ENCODE assay signal across 11 cellular contexts in genomic region chr9:34653131-34653530, GRCh38. TPM values are rescaled to one million over a fixed set of nuclear protein-coding genes. Genes with fewer than 3 reads are reported as not detected.
A peak's percentile ranks its signal among the peaks of the same experiment; 100 is the strongest.
DNase-seq lines count a peak whose midpoint lies in the region; ATAC-seq and TF ChIP-seq lines count a peak whose summit lies in the region.
"Had no signal": no experiment of that assay in that cellular context is flagged by ENCODE, and none has a peak within 500 bp of the region (broad histone marks: within the 10 kb centered on the region; RNA-seq: fewer than 3 reads in every experiment).

No MANE protein-coding gene starts in this region.

- peaks cover 27% of the 10 kb centered on the region for H3K4me1 Mint-ChIP-seq in activated naive CD8-positive, alpha-beta T cell treated with anti-CD3 and anti-CD28 coated beads for 36 hours
- peaks cover 47% of the 10 kb centered on the region for H3K4me1 Mint-ChIP-seq in stimulated activated effector memory CD8-positive, alpha-beta T cell treated with anti-CD3 and anti-CD28 coated beads, Interleukin-12 subunit alpha, Interleukin-12 subunit beta, amount 100 ng/mL, for 72 hours

- no peak for ATAC-seq in stimulated activated effector memory CD8-positive, alpha-beta T cell treated with anti-CD3 and anti-CD28 coated beads, Interleukin-12 subunit alpha, Interleukin-12 subunit beta, amount 100 ng/mL, for 72 hours

- peaks cover 19% of the 10 kb centered on the region for H3K79me2 ChIP-seq in hepatocyte

- TF ChIP-seq CTCF in hepatocyte (IDR thresholded peaks at IDR 0.05; ENCODE audit: poor library complexity), result no peak

- H3K9me2 ChIP-seq in hepatocyte (replicated peaks; ENCODE audit: insufficient read depth), result no peaks in the 10 kb centered on the region

- peaks cover 14% of the 10 kb centered on the region for H3K36me3 Mint-ChIP-seq in activated naive CD8-positive, alpha-beta T cell treated with anti-CD3 and anti-CD28 coated beads for 36 hours
- peaks cover 30% of the 10 kb centered on the region for H3K36me3 Mint-ChIP-seq in stimulated activated effector memory CD8-positive, alpha-beta T cell treated with anti-CD3 and anti-CD28 coated beads, Interleukin-12 subunit alpha, Interleukin-12 subunit beta, amount 100 ng/mL, for 72 hours

- no peaks in the 10 kb centered on the region for H3K27me3 Mint-ChIP-seq in activated naive CD8-positive, alpha-beta T cell treated with anti-CD3 and anti-CD28 coated beads for 36 hours

- H3K4me3 ChIP-seq in hepatocyte, result no peak overlapping the region

- peak; percentile 40 for DNase-seq in ELR (ENCODE audit: low read depth)
- no peak for DNase-seq in activated naive CD8-positive, alpha-beta T cell treated with anti-CD3 and anti-CD28 coated beads for 36 hours
- DNase-seq in hepatocyte (ENCODE audit: low spot score), result no peak
- no peak for DNase-seq in stimulated activated effector memory CD8-positive, alpha-beta T cell treated with anti-CD3 and anti-CD28 coated beads, Interleukin-12 subunit alpha, Interleukin-12 subunit beta, amount 100 ng/mL, for 72 hours (ENCODE audit: low spot score in 2 of 2)
- DNase-seq in NCI-H526 treated with DMSO at 0.1 percent for 48 hours (lab: John Stamatoyannopoulos, UW), result no peak
- no peak for DNase-seq in NK-92 (lab: John Stamatoyannopoulos, UW; ENCODE audit: unreplicated experiment)
- no peak for DNase-seq in activated T-cell treated with anti-CD3 and anti-CD28 coated beads, Interleukin-2, amount 50 U/mL, for 48 hours
- no peak for DNase-seq in DMS79 (lab: John Stamatoyannopoulos, UW)
- DNase-seq: foreskin melanocyte had no signal

- H2AFZ ChIP-seq in hepatocyte, result no peak overlapping the region

- H3K9me3 ChIP-seq in hepatocyte (ENCODE audit: low read depth), result no peaks in the 10 kb centered on the region

- H3K9me3 Mint-ChIP-seq in activated naive CD8-positive, alpha-beta T cell treated with anti-CD3 and anti-CD28 coated beads for 36 hours, result no peaks in the 10 kb centered on the region
- H3K9me3 Mint-ChIP-seq in stimulated activated effector memory CD8-positive, alpha-beta T cell treated with anti-CD3 and anti-CD28 coated beads, Interleukin-12 subunit alpha, Interleukin-12 subunit beta, amount 100 ng/mL, for 72 hours, result no peaks in the 10 kb centered on the region

- H3K4me1 ChIP-seq in hepatocyte (ENCODE audit: insufficient read depth), result peaks cover 39% of the 10 kb centered on the region

- peak overlapping the region; percentile 87 for H3K4me2 ChIP-seq in hepatocyte
- H3K4me2 ChIP-seq: KMS-11 had no signal

- no peak overlapping the region for H3K4me3 Mint-ChIP-seq in activated naive CD8-positive, alpha-beta T cell treated with anti-CD3 and anti-CD28 coated beads for 36 hours
- no peak overlapping the region for H3K4me3 Mint-ChIP-seq in stimulated activated effector memory CD8-positive, alpha-beta T cell treated with anti-CD3 and anti-CD28 coated beads, Interleukin-12 subunit alpha, Interleukin-12 subunit beta, amount 100 ng/mL, for 72 hours

- H4K20me1 ChIP-seq in hepatocyte (ENCODE audit: insufficient read depth, poor library complexity, severe bottlenecking), result no peaks in the 10 kb centered on the region

- 55% methylated on average over 6 of the region's 6 CpGs for WGBS in hepatocyte (ENCODE audit: low lambda C conversion rate, missing lambda C conversion rate)

- H3K27ac Mint-ChIP-seq in activated naive CD8-positive, alpha-beta T cell treated with anti-CD3 and anti-CD28 coated beads for 36 hours, result peak overlapping the region; percentile 23
- peak overlapping the region; percentile 38 for H3K27ac Mint-ChIP-seq in stimulated activated effector memory CD8-positive, alpha-beta T cell treated with anti-CD3 and anti-CD28 coated beads, Interleukin-12 subunit alpha, Interleukin-12 subunit beta, amount 100 ng/mL, for 72 hours

- H3K27me3 ChIP-seq in hepatocyte, result no peaks in the 10 kb centered on the region

- H3K36me3 ChIP-seq in hepatocyte (replicated peaks; ENCODE audit: insufficient read depth, low read depth), result no peaks in the 10 kb centered on the region

- peak overlapping the region; percentile 94 for H3K27ac ChIP-seq in hepatocyte
- H3K27ac ChIP-seq: KMS-11 had no signal

RNA-seq across cellular contexts. Expression of gene IL11RA, which starts 1.1 kb away (rescaled TPM):
- total RNA-seq in activated naive CD8-positive, alpha-beta T cell treated with anti-CD3 and anti-CD28 coated beads for 36 hours, result 10 to 100 TPM; 12.1 to 13.0 TPM
- total RNA-seq in hepatocyte, result 69.4 and 74.6 TPM in 2 replicates
- 91.8 and 97.2 TPM in 2 replicates for polyA plus RNA-seq in hepatocyte

RNA-seq across cellular contexts. Expression of gene GALT, which starts 6.7 kb away (rescaled TPM):
- total RNA-seq in activated naive CD8-positive, alpha-beta T cell treated with anti-CD3 and anti-CD28 coated beads for 36 hours, result 10 to 100 TPM; 42.4 to 43.4 TPM
- 46.1 and 53.2 TPM in 2 replicates for total RNA-seq in hepatocyte
- 119 and 121 TPM in 2 replicates for polyA plus RNA-seq in hepatocyte

RNA-seq across cellular contexts. Expression of gene CCL27, which starts 9.3 kb away (rescaled TPM):
- under 1 TPM in 1 of 2 experiments, not detected in 1; 0.82 TPM for total RNA-seq in activated naive CD8-positive, alpha-beta T cell treated with anti-CD3 and anti-CD28 coated beads for 36 hours
- not detected in 2 replicates for total RNA-seq in hepatocyte
- 0.81 TPM in 1 of 2 replicates, not detected in the other for polyA plus RNA-seq in hepatocyte
- total RNA-seq: pulmonary artery endothelial cell had no signal

RNA-seq across cellular contexts. Expression of gene SIGMAR1, which starts 15.5 kb away (rescaled TPM):
- total RNA-seq in activated naive CD8-positive, alpha-beta T cell treated with anti-CD3 and anti-CD28 coated beads for 36 hours, result 100 to 1,000 TPM; 111 to 113 TPM
- 126 and 141 TPM in 2 replicates for total RNA-seq in hepatocyte
- 212 and 240 TPM in 2 replicates for polyA plus RNA-seq in hepatocyte

RNA-seq across cellular contexts. Expression of gene ARID3C, which starts 24.3 kb away (rescaled TPM):
- total RNA-seq in activated naive CD8-positive, alpha-beta T cell treated with anti-CD3 and anti-CD28 coated beads for 36 hours, result under 1 TPM in 1 of 2 experiments, not detected in 1; 0.31 TPM
- 0.27 TPM in 1 of 2 replicates, not detected in the other for total RNA-seq in hepatocyte
- 0.21 TPM in 1 of 2 replicates, not detected in the other for polyA plus RNA-seq in hepatocyte
